Comparison of ENCODE assay signal across 1 cellular context in genomic region chrX:45577361-45577760, GRCh38.
TF ChIP-seq lines count a peak whose summit lies in the region.

No MANE protein-coding gene starts in this region.

TF ChIP-seq in IMR-90, 13 proteins besides CTCF, POLR2A, EP300 and RAD21 (continued from another document):
- TF ChIP-seq USF2 (IDR thresholded peaks at IDR 0.05; ENCODE audit: low read depth, low read length) (no peak), CHD1 (IDR thresholded peaks at IDR 0.05; ENCODE audit: low read depth, low read length) (no peak), CEBPB (IDR thresholded peaks at IDR 0.05; ENCODE audit: low read depth, low read length) (no peak), RCOR1 (IDR thresholded peaks at IDR 0.05; ENCODE audit: insufficient replicate concordance, low read length) (no peak), SMC3 (IDR thresholded peaks at IDR 0.05; ENCODE audit: low read depth, low read length) (no peak), FOS (IDR thresholded peaks at IDR 0.05; ENCODE audit: low read depth, low read length) (no peak), MAFK (IDR thresholded peaks at IDR 0.05; ENCODE audit: low read depth, low read length) (no peak)
